9 cellular contexts compared by ENCODE assay signal in genomic region chr20:1423625-1424106, GRCh38. TPM values are rescaled to one million over a fixed set of nuclear protein-coding genes. Genes with fewer than 3 reads are reported as not detected.
DNase-seq lines count a peak whose midpoint lies in the region; ATAC-seq and TF ChIP-seq lines count a peak whose summit lies in the region.
"Had no signal": no experiment of that assay in that cellular context is flagged by ENCODE, and none has a peak within 500 bp of the region (broad histone marks: within the 10 kb centered on the region; RNA-seq: fewer than 3 reads in every experiment).

No MANE protein-coding gene starts in this region.

- H3K36me3 ChIP-seq in neural cell (ENCODE audit: insufficient read depth, low read length): no peaks in the 10 kb centered on the region

- no peaks in the 10 kb centered on the region for H3F3A ChIP-seq in neural cell (ENCODE audit: insufficient read depth, low read length, poor library complexity, severe bottlenecking)

- no peak for TF ChIP-seq EP300 in neural cell (conservative IDR thresholded peaks at IDR 0.05; ENCODE audit: poor library complexity, severe bottlenecking)

- H2AFZ ChIP-seq in neural cell (ENCODE audit: low read depth, low read length): no peak overlapping the region

- H3K9me3 ChIP-seq in neural cell (ENCODE audit: low read length): no peaks in the 10 kb centered on the region

- no peaks in the 10 kb centered on the region for H3K79me2 ChIP-seq in neural cell (replicated peaks; ENCODE audit: insufficient read depth, low read length)

- H3K9me2 ChIP-seq in neural cell (ENCODE audit: insufficient read depth, low read length): no peaks in the 10 kb centered on the region

- peak; percentile 44 for TF ChIP-seq CTCF in neural cell (IDR thresholded peaks at IDR 0.05; ENCODE audit: poor library complexity, severe bottlenecking)

- H4K20me1 ChIP-seq in neural cell (ENCODE audit: insufficient read depth): no peaks in the 10 kb centered on the region

- no peak overlapping the region for H3K4me3 ChIP-seq in neural cell (ENCODE audit: low read length)

- H3K27ac ChIP-seq in caudate nucleus (ENCODE audit: low read depth, low read length): peak overlapping the region; percentile 12
- no peak overlapping the region for H3K27ac ChIP-seq in neural cell (ENCODE audit: low read length)

- no peak for ATAC-seq in HG02588 (IDR thresholded peaks at IDR 0.05; ENCODE audit: unreplicated experiment)

- H3K9ac ChIP-seq in neural cell (ENCODE audit: low read length): no peak overlapping the region

- no peak overlapping the region for H3K4me2 ChIP-seq in neural cell (ENCODE audit: low read length)

- no peaks in the 10 kb centered on the region for H3K27me3 ChIP-seq in neural cell (ENCODE audit: insufficient read depth, low read depth, low read length)

- peak; percentile 21 for TF ChIP-seq RAD21 in neural cell (conservative IDR thresholded peaks at IDR 0.05)

- DNase-seq in SHP77 (lab: John Stamatoyannopoulos, UW) (peak; percentile 34 to 41), SHP77 treated with DMSO at 0.1 percent for 48 hours (lab: John Stamatoyannopoulos, UW) (no peak), NCI-H2029 (lab: John Stamatoyannopoulos, UW) (peak; percentile 94), caudate nucleus (lab: John Stamatoyannopoulos, UW) (peak in 10 of 61 donors; percentile 2 to 62 (median 10)), NCI-H1105 treated with DMSO at 0.1 percent for 48 hours (lab: John Stamatoyannopoulos, UW) (no peak), KG1 (lab: John Stamatoyannopoulos, UW) (no peak)
- DNase-seq: activated B cell treated with CpG ODN at 0.5 μM for 24 hours had no signal

TF ChIP-seq in neural cell, 6 proteins besides CTCF, POLR2A, EP300 and RAD21:
- peak; percentile 45 for TF ChIP-seq SMC3 (conservative IDR thresholded peaks at IDR 0.05; ENCODE audit: poor library complexity)
- TF ChIP-seq POLR2AphosphoS5 (IDR thresholded peaks at IDR 0.05): no peak

RNA-seq across cellular contexts. Expression of gene FKBP1A, which starts 30.8 kb away (rescaled TPM):
- 150 and 156 TPM in 2 replicates for polyA plus RNA-seq in neural cell
- polyA minus RNA-seq in neural cell: 76.6 and 77.4 TPM in 2 replicates

RNA-seq across cellular contexts. Expression of gene NSFL1C, which starts 43.0 kb away (rescaled TPM):
- polyA plus RNA-seq in neural cell: 48.7 and 58.0 TPM in 2 replicates
- 38.2 and 43.6 TPM in 2 replicates for polyA minus RNA-seq in neural cell

Comparison
In these comparisons a context has a peak if more than half of its experiments do, and no peak if none do; other contexts are left out.
1. DNase-seq: peak in SHP77 (2 of 2) and NCI-H2029 (single experiment); none in SHP77 treated with DMSO at 0.1 percent for 48 hours (single experiment), NCI-H1105 treated with DMSO at 0.1 percent for 48 hours (single experiment) and KG1 (single experiment).